1 cellular context compared by ENCODE assay signal in genomic region chr12:107277850-107278249, GRCh38.
TF ChIP-seq lines count a peak whose summit lies in the region.

No MANE protein-coding gene starts in this region.

TF ChIP-seq in SK-N-SH, 30 proteins besides CTCF, POLR2A, EP300 and RAD21 (continued from another document):
- TF ChIP-seq REST (IDR thresholded peaks at IDR 0.05; ENCODE audit: low read depth, low read length) (no peak), TEAD4 (IDR thresholded peaks at IDR 0.05; ENCODE audit: borderline replicate concordance, insufficient read depth) (no peak), GABPA (IDR thresholded peaks at IDR 0.05; ENCODE audit: low read depth) (no peak), JUND (IDR thresholded peaks at IDR 0.05) (no peak), RXRA (IDR thresholded peaks at IDR 0.05; ENCODE audit: borderline replicate concordance, low read depth) (no peak), CHD2 (IDR thresholded peaks at IDR 0.05; ENCODE audit: low read length, partially characterized antibody) (no peak), TCF12 (IDR thresholded peaks at IDR 0.05) (no peak), POLR2AphosphoS5 (IDR thresholded peaks at IDR 0.05; ENCODE audit: low read depth, low read length) (no peak), TAF1 (IDR thresholded peaks at IDR 0.05; ENCODE audit: borderline replicate concordance, low read depth, low read length) (no peak)
- TF ChIP-seq, protein P1, sequence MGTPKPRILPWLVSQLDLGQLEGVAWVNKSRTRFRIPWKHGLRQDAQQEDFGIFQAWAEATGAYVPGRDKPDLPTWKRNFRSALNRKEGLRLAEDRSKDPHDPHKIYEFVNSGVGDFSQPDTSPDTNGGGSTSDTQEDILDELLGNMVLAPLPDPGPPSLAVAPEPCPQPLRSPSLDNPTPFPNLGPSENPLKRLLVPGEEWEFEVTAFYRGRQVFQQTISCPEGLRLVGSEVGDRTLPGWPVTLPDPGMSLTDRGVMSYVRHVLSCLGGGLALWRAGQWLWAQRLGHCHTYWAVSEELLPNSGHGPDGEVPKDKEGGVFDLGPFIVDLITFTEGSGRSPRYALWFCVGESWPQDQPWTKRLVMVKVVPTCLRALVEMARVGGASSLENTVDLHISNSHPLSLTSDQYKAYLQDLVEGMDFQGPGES (IDR thresholded peaks at IDR 0.05; ENCODE audit: low read depth, low read length) = no peak
